ENCODE assay signal across 16 cellular contexts in genomic region chr10:30034433-30035137, GRCh38. TPM values are rescaled to one million over a fixed set of nuclear protein-coding genes. Genes with fewer than 3 reads are reported as not detected.
DNase-seq lines count a peak whose midpoint lies in the region; ATAC-seq, FAIRE-seq and TF ChIP-seq lines count a peak whose summit lies in the region.
"Had no signal": no experiment of that assay in that cellular context is flagged by ENCODE, and none has a peak within 500 bp of the region (broad histone marks: within the 10 kb centered on the region; RNA-seq: fewer than 3 reads in every experiment).

No MANE protein-coding gene starts in this region.

- TF ChIP-seq POLR2A in GM12892 (IDR thresholded peaks at IDR 0.05; ENCODE audit: low read depth, low read length) = no peak

- no peaks in the 10 kb centered on the region for H3K9me3 ChIP-seq in iPS-18a (ENCODE audit: control insufficient read depth, low read depth, low read length)
- H3K9me3 ChIP-seq in upper lobe of right lung = no peaks in the 10 kb centered on the region
- H3K9me3 ChIP-seq: SJCRH30, upper lobe of left lung had no signal

- DNase-seq in GM12892 (ENCODE audit: insufficient read length) (peak; percentile 44), globus pallidus (ENCODE audit: low spot score) (no peak), type B pancreatic cell (ENCODE audit: extremely low spot score, unreplicated experiment) (no peak), upper lobe of right lung (no peak)
- no peak for DNase-seq in naive thymus-derived CD8-positive, alpha-beta T cell
- DNase-seq: activated naive CD4-positive, alpha-beta T cell treated with Interleukin-2 at 50 U/mL for 16 hours; brain microvascular endothelial cell; endodermal cell; NCI-H2029 treated with DMSO at 0.1 percent for 48 hours; SJCRH30; upper lobe of left lung had no signal

- no peak overlapping the region for H3K9ac ChIP-seq in iPS-18a (ENCODE audit: low read length)

- H3K9me3 Mint-ChIP-seq in naive thymus-derived CD8-positive, alpha-beta T cell = no peaks in the 10 kb centered on the region
- H3K9me3 Mint-ChIP-seq in type B pancreatic cell = no peaks in the 10 kb centered on the region
- H3K9me3 Mint-ChIP-seq: endodermal cell had no signal

- no peak overlapping the region for H3K27ac Mint-ChIP-seq in naive thymus-derived CD8-positive, alpha-beta T cell
- no peak overlapping the region for H3K27ac Mint-ChIP-seq in type B pancreatic cell
- H3K27ac Mint-ChIP-seq: endodermal cell had no signal

- H3K27ac ChIP-seq in iPS-18a (ENCODE audit: low read length) (no peak overlapping the region), upper lobe of right lung (no peak overlapping the region)
- H3K27ac ChIP-seq: brain microvascular endothelial cell, SJCRH30 had no signal

- TF ChIP-seq CTCF in type B pancreatic cell (conservative IDR thresholded peaks at IDR 0.05) = no peak
- no peak for TF ChIP-seq CTCF in upper lobe of right lung (IDR thresholded peaks at IDR 0.05)

- H3K27me3 ChIP-seq in iPS-18a (ENCODE audit: control insufficient read depth, insufficient read depth, low read length) (no peaks in the 10 kb centered on the region), upper lobe of right lung (no peaks in the 10 kb centered on the region)
- H3K27me3 ChIP-seq: brain microvascular endothelial cell, SJCRH30, upper lobe of left lung had no signal

- H3K4me3 ChIP-seq in iPS-18a (ENCODE audit: low read length) (peak overlapping the region; percentile 31), upper lobe of right lung (no peak overlapping the region)
- H3K4me3 ChIP-seq: SJCRH30, upper lobe of left lung had no signal

- intact Hi-C loops in upper lobe of right lung (cut with DNase I) = no loop called here

- POLR2A ChIA-PET in naive thymus-derived CD8-positive, alpha-beta T cell (lab: Charles Lee) = no interaction called here

- FAIRE-seq in GM12892 (lab: Jason Lieb, UNC) = peak; percentile 53
- FAIRE-seq: frontal cortex, keratinocyte had no signal

- H3K36me3 ChIP-seq in iPS-18a (ENCODE audit: control insufficient read depth, low read depth, low read length) = no peaks in the 10 kb centered on the region
- no peaks in the 10 kb centered on the region for H3K36me3 ChIP-seq in upper lobe of right lung
- H3K36me3 ChIP-seq: brain microvascular endothelial cell, SJCRH30 had no signal

- H3K4me1 ChIP-seq in iPS-18a (ENCODE audit: control insufficient read depth, low read depth, low read length) (peaks cover 10% of the 10 kb centered on the region), upper lobe of right lung (peaks cover 6% of the 10 kb centered on the region)
- H3K4me1 ChIP-seq: SJCRH30 had no signal

- peaks cover 3 to 18% (median 6%) of the 10 kb centered on the region in 4 donors for H3K4me1 Mint-ChIP-seq in naive thymus-derived CD8-positive, alpha-beta T cell
- H3K4me1 Mint-ChIP-seq in type B pancreatic cell (ENCODE audit: unreplicated experiment) = peaks cover 21% of the 10 kb centered on the region

- H3K36me3 Mint-ChIP-seq in naive thymus-derived CD8-positive, alpha-beta T cell = no peaks in the 10 kb centered on the region
- peaks cover 25% of the 10 kb centered on the region for H3K36me3 Mint-ChIP-seq in type B pancreatic cell

- no peak overlapping the region for H3K4me3 Mint-ChIP-seq in naive thymus-derived CD8-positive, alpha-beta T cell
- no peak overlapping the region for H3K4me3 Mint-ChIP-seq in type B pancreatic cell
- H3K4me3 Mint-ChIP-seq: endodermal cell had no signal

- ATAC-seq in GM19438 (IDR thresholded peaks at IDR 0.05; ENCODE audit: low read depth, unreplicated experiment) (peak; percentile 52), HG03432 (IDR thresholded peaks at IDR 0.05; ENCODE audit: unreplicated experiment) (peak; percentile 77), upper lobe of right lung (no peak)
- no peak for ATAC-seq in naive thymus-derived CD8-positive, alpha-beta T cell

- H3K27me3 Mint-ChIP-seq in naive thymus-derived CD8-positive, alpha-beta T cell = peaks cover 58 to 90% (median 73%) of the 10 kb centered on the region in 5 donors
- no peaks in the 10 kb centered on the region for H3K27me3 Mint-ChIP-seq in type B pancreatic cell

RNA-seq across cellular contexts. Expression of gene JCAD, which starts 24.8 kb away (rescaled TPM):
- 0.04 TPM for polyA plus RNA-seq in GM12892 (2012; ENCODE audit: missing spikeins)
- not detected for total RNA-seq in naive thymus-derived CD8-positive, alpha-beta T cell
- polyA plus RNA-seq in naive thymus-derived CD8-positive, alpha-beta T cell = not detected
- 11.0 and 31.0 TPM in 2 replicates for total RNA-seq in type B pancreatic cell (ENCODE audit: low replicate concordance)
- total RNA-seq in upper lobe of right lung = 67.6 TPM

Comparison
In these comparisons a context has a peak if more than half of its experiments do, and no peak if none do; other contexts are left out.
1. ATAC-seq: peak in GM19438 (single experiment) and HG03432 (single experiment); none in naive thymus-derived CD8-positive, alpha-beta T cell (0 of 2) and upper lobe of right lung (single experiment).
2. RNA of gene JCAD, which starts 24.8 kb away (total RNA-seq): 67.6 TPM in upper lobe of right lung (single experiment) and 11.0 to 31.0 TPM in type B pancreatic cell; not detected in naive thymus-derived CD8-positive, alpha-beta T cell; every median in the first group is over 10 times any median in the second.